Comparison of ENCODE assay signal across 26 cellular contexts in genomic region chrX:53055244-53055849, GRCh38. TPM values are rescaled to one million over a fixed set of nuclear protein-coding genes. Genes with fewer than 3 reads are reported as not detected.
"Had no signal": no experiment of that assay in that cellular context is flagged by ENCODE, and none has a peak within 500 bp of the region (broad histone marks: within the 10 kb centered on the region; RNA-seq: fewer than 3 reads in every experiment).

No MANE protein-coding gene starts in this region.

- H3K4me3 ChIP-seq: ascending aorta, coronary artery, dorsolateral prefrontal cortex had no signal

- H3K36me3 ChIP-seq: ascending aorta, brain microvascular endothelial cell had no signal

- FAIRE-seq: frontal cortex had no signal

- H3K4me1 ChIP-seq: ascending aorta had no signal

- H3K27ac ChIP-seq: ascending aorta, brain microvascular endothelial cell, coronary artery, dorsolateral prefrontal cortex had no signal

- DNase-seq: activated CD4-positive, alpha-beta memory T cell treated with anti-CD3 and anti-CD28 coated beads, Interleukin-2, amount 10 ng/mL, durations not matched to agents 7 days and 5 days; activated CD4-positive, alpha-beta T cell treated with anti-CD3 and anti-CD28 coated beads for 36 hours; activated CD4-positive, alpha-beta T cell treated with anti-CD3 and anti-CD28 coated beads, Interleukin-2, amount 10 ng/mL, durations not matched to agents 24 days and 14 days; activated CD4-positive, alpha-beta T cell treated with anti-CD3 and anti-CD28 coated beads, Interleukin-2, amount 50 U/mL, for 4 hours; activated CD4-positive, CD25-positive, alpha-beta regulatory T cell; activated CD4-positive, CD25-positive, alpha-beta regulatory T cell treated with anti-CD3 and anti-CD28 coated beads, Interleukin-2, amount 50 U/mL, for 72 hours; activated CD8-positive, alpha-beta memory T cell treated with anti-CD3 and anti-CD28 coated beads, Interleukin-2, amount 50 U/mL, for 48 hours; activated gamma-delta T cell; activated naive CD4-positive, alpha-beta T cell; activated naive CD4-positive, alpha-beta T cell treated with anti-CD3 and anti-CD28 coated beads, Interleukin-2, amount 10 ng/mL, durations not matched to agents 7 days and 5 days; activated naive CD8-positive, alpha-beta T cell treated with anti-CD3 and anti-CD28 coated beads, Interleukin-2, amount 10 ng/mL, durations not matched to agents 7 days and 5 days; activated T-cell treated with anti-CD3 and anti-CD28 coated beads for 4 hours; activated T-cell treated with anti-CD3 and anti-CD28 coated beads, Interleukin-2, amount 50 U/mL, for 24 hours; activated T-cell treated with anti-CD3 and anti-CD28 coated beads, Interleukin-2, amount 50 U/mL, for 72 hours; brain microvascular endothelial cell; dorsolateral prefrontal cortex; effector memory CD4-positive, alpha-beta T cell; endodermal cell; foreskin fibroblast; head of caudate nucleus; T-helper 2 cell had no signal

- H3K9me3 ChIP-seq: ascending aorta had no signal

- H3K27me3 ChIP-seq: ascending aorta, brain microvascular endothelial cell had no signal

RNA-seq across cellular contexts. Expression of gene GPR173, which starts 6.8 kb away (rescaled TPM):
- total RNA-seq: activated CD4-positive, alpha-beta memory T cell treated with anti-CD3 and anti-CD28 coated beads, Interleukin-2, amount 10 ng/mL, durations not matched to agents 7 days and 5 days; activated CD4-positive, alpha-beta T cell treated with anti-CD3 and anti-CD28 coated beads, Interleukin-2, amount 10 ng/mL, durations not matched to agents 24 days and 14 days; bronchial epithelial cell; T-helper 1 cell treated with Interleukin-12 subunit alpha and Interleukin-12 subunit beta and Interleukin-4 antibody, amounts not matched to agents 30 ng/mL and 1 ng/mL, for 36 hours had no signal
